8 cellular contexts compared by ENCODE assay signal in genomic region chr4:127622621-127622922, GRCh38. TPM values are rescaled to one million over a fixed set of nuclear protein-coding genes. Genes with fewer than 3 reads are reported as not detected.
DNase-seq lines count a peak whose midpoint lies in the region; ATAC-seq, FAIRE-seq and TF ChIP-seq lines count a peak whose summit lies in the region.

No MANE protein-coding gene starts in this region.

- H2AFZ ChIP-seq in HepG2 (ENCODE audit: low read length) (no peak overlapping the region), endothelial cell of umbilical vein (ENCODE audit: low read depth, low read length) (peak overlapping the region; percentile 100)

- TF ChIP-seq POLR2A in HepG2 (IDR thresholded peaks at IDR 0.05; ENCODE audit: insufficient read depth in 1 of 2, low read depth in 2 of 2, low read length in 2 of 2): no peak
- no peak for TF ChIP-seq POLR2A in right lobe of liver (IDR thresholded peaks at IDR 0.05)
- TF ChIP-seq POLR2A in endothelial cell of umbilical vein (IDR thresholded peaks at IDR 0.05; ENCODE audit: low read depth, low read length): no peak

- intact Hi-C loops in HepG2 (cut with micrococcal nuclease; ENCODE audit: unreplicated experiment): loop anchor here (1.0 to 5.0 kb wide), 3 partner anchors 10 to 155 kb away; partner anchors contain the start of genes INTU and SLC25A31
- intact Hi-C loops in right lobe of liver (cut with DNase I): loop anchor here in 1 of 2 donors (10.0 kb wide), 1 partner anchor 102 kb away; no protein-coding TSS in a partner anchor
- intact Hi-C loops in endothelial cell of umbilical vein (cut with micrococcal nuclease): no loop called here
- intact Hi-C loops in aorta (cut with DNase I): loop anchor here in 1 of 2 donors (10.0 kb wide), 1 partner anchor 162 kb away; the partner anchor contains the start of gene HSPA4L

- H3K9me3 ChIP-seq in HepG2 (ENCODE audit: low read length) (no peaks in the 10 kb centered on the region), right lobe of liver (no peaks in the 10 kb centered on the region), endothelial cell of umbilical vein (replicated peaks; ENCODE audit: control insufficient read depth, insufficient read depth, low read length) (no peaks in the 10 kb centered on the region), aorta (ENCODE audit: control insufficient read depth, low read length) (peaks cover 2% of the 10 kb centered on the region)

- no peak for TF ChIP-seq RAD21 in HepG2 (CRISPR knock-in tag; IDR thresholded peaks at IDR 0.05)

- H3K9ac ChIP-seq in HepG2 (ENCODE audit: insufficient read depth, low read depth, low read length): no peak overlapping the region
- H3K9ac ChIP-seq in endothelial cell of umbilical vein (replicated peaks; ENCODE audit: extremely low read depth, insufficient read depth, low read length): no peak overlapping the region

- POLR2A ChIA-PET in HepG2 (lab: Yijun Ruan, JAX): no interaction called here
- POLR2A ChIA-PET in endothelial cell of umbilical vein (lab: Charles Lee): interaction anchor here (2.2 kb wide), 1 partner anchor 10 kb away, joined by 7 read pairs; the partner anchor contains the start of gene INTU

- H3K36me3 ChIP-seq in HepG2 (replicated peaks in 1 of 2; ENCODE audit: control insufficient read depth in 1 of 2, insufficient read depth in 2 of 2, low read length in 2 of 2): no peaks in the 10 kb centered on the region
- H3K36me3 ChIP-seq in right lobe of liver: no peaks in the 10 kb centered on the region
- H3K36me3 ChIP-seq in endothelial cell of umbilical vein (ENCODE audit: control insufficient read depth in 2 of 2, extremely low read depth in 1 of 2, insufficient read depth in 2 of 2, low read length in 2 of 2): no peaks in the 10 kb centered on the region
- no peaks in the 10 kb centered on the region for H3K36me3 ChIP-seq in aorta (ENCODE audit: control insufficient read depth in 1 of 2, insufficient read depth in 2 of 2, low read length in 1 of 2)

- no peak overlapping the region for H3K27ac Mint-ChIP-seq in nephron

- H3K36me3 Mint-ChIP-seq in nephron (ENCODE audit: low read depth): no peaks in the 10 kb centered on the region

- ATAC-seq in HepG2: no peak
- ATAC-seq in right lobe of liver: no peak
- ATAC-seq in aorta (ENCODE audit: low FRiP score): no peak
- no peak for ATAC-seq in GM21717 (IDR thresholded peaks at IDR 0.05; ENCODE audit: unreplicated experiment)
- ATAC-seq in HG02970 (IDR thresholded peaks at IDR 0.05; ENCODE audit: low FRiP score, unreplicated experiment): no peak
- ATAC-seq in GM21447 (IDR thresholded peaks at IDR 0.05; ENCODE audit: unreplicated experiment): no peak

- H3K79me2 ChIP-seq in HepG2 (ENCODE audit: insufficient read depth, low read length) (no peaks in the 10 kb centered on the region), endothelial cell of umbilical vein (ENCODE audit: control insufficient read depth, insufficient read depth, low read length) (no peaks in the 10 kb centered on the region)

- BruUV-seq in HepG2 (replicated peaks; lab: Mats Ljungman, UMichigan): no TSS peak
- no TSS peak for BruUV-seq in endothelial cell of umbilical vein (replicated peaks; lab: Mats Ljungman, UMichigan)

- peak overlapping the region; percentile 66 for H3K4me2 ChIP-seq in HepG2 (ENCODE audit: low read depth, low read length)
- H3K4me2 ChIP-seq in endothelial cell of umbilical vein (ENCODE audit: insufficient read depth, low read length): peak overlapping the region; percentile 90

- TF ChIP-seq CTCF in HepG2 (CRISPR knock-in tag; IDR thresholded peaks at IDR 0.05): no peak
- no peak for TF ChIP-seq CTCF in right lobe of liver (IDR thresholded peaks at IDR 0.05)
- TF ChIP-seq CTCF in endothelial cell of umbilical vein (IDR thresholded peaks at IDR 0.05; ENCODE audit: extremely low read depth in 1 of 2, insufficient read depth in 1 of 2, low read depth in 1 of 2, low read length in 2 of 2): no peak
- no peak for TF ChIP-seq CTCF in nephron (IDR thresholded peaks at IDR 0.05; ENCODE audit: unreplicated experiment in 3 of 3)

- peak overlapping the region in 1 of 3 experiments; percentile 63; a peak in 3 of 6 replicates for H3K4me3 ChIP-seq in HepG2 (replicated peaks in 1 of 3; ENCODE audit: insufficient read depth in 1 of 3, low read depth in 2 of 3, low read length in 3 of 3)
- peak overlapping the region in 1 of 3 donors; percentile 43 for H3K4me3 ChIP-seq in right lobe of liver
- peak overlapping the region; percentile 48 to 89 (median 78) for H3K4me3 ChIP-seq in endothelial cell of umbilical vein (replicated peaks in 1 of 3; ENCODE audit: insufficient read depth in 1 of 3, low read depth in 1 of 3, low read length in 3 of 3)
- H3K4me3 ChIP-seq in aorta (ENCODE audit: low read length in 2 of 2): peak overlapping the region; percentile 35 to 91

- CTCF ChIA-PET in HepG2 (lab: Yijun Ruan, JAX; ENCODE audit: low intra/inter-chr PET ratio, low total read pairs): no interaction called here
- CTCF ChIA-PET in endothelial cell of umbilical vein (lab: Charles Lee): interaction anchor here (1.0 to 2.7 kb wide), 7 partner anchors 10 to 343 kb away, joined by 3 to 35 read pairs (median 8); partner anchors contain the start of gene INTU

- dilution Hi-C loops in endothelial cell of umbilical vein (cut with MboI; ENCODE audit: extremely low pct_ligation_motif_present, low sequenced_read_pairs): no loop called here

- TF ChIP-seq EP300 in HepG2 (IDR thresholded peaks at IDR 0.05; ENCODE audit: low read depth in 2 of 2, low read length in 2 of 2): no peak
- TF ChIP-seq EP300 in HepG2 (CRISPR knock-in tag; IDR thresholded peaks at IDR 0.05; ENCODE audit: borderline replicate concordance): no peak

- H3K4me1 Mint-ChIP-seq in nephron: peaks cover 7% of the 10 kb centered on the region

- no peaks in the 10 kb centered on the region for H3K9me1 ChIP-seq in endothelial cell of umbilical vein (replicated peaks; ENCODE audit: control insufficient read depth, extremely low read depth, insufficient read depth, low read length)

- no peak for FAIRE-seq in HepG2 (lab: Jason Lieb, UNC)
- no peak for FAIRE-seq in endothelial cell of umbilical vein (lab: Jason Lieb, UNC)

- H3K27ac ChIP-seq in HepG2 (ENCODE audit: extremely low read length, insufficient read depth, low read length) (no peak overlapping the region), right lobe of liver (no peak overlapping the region), endothelial cell of umbilical vein (ENCODE audit: insufficient read depth, low read depth, low read length) (no peak overlapping the region), aorta (ENCODE audit: low read depth in 1 of 2, low read length in 2 of 2) (no peak overlapping the region)

- 51% methylated on average over 5 of the region's 12 CpGs for WGBS in HepG2 (ENCODE audit: low lambda C conversion rate)
- WGBS in right lobe of liver (ENCODE audit: insufficient coverage, low coverage, low lambda C conversion rate, missing lambda C conversion rate): 35% methylated on average over 5 of the region's 12 CpGs
- WGBS in aorta, 2 donors: 9 to 18% methylated on average over 12 of the region's 12 CpGs

- no peaks in the 10 kb centered on the region for H4K20me1 ChIP-seq in HepG2 (ENCODE audit: insufficient read depth, low read length)
- H4K20me1 ChIP-seq in endothelial cell of umbilical vein (replicated peaks; ENCODE audit: control insufficient read depth, extremely low read depth, insufficient read depth, low read length): no peaks in the 10 kb centered on the region

- H3K27me3 ChIP-seq in HepG2 (ENCODE audit: control insufficient read depth in 1 of 2, insufficient read depth in 2 of 2, low read length in 2 of 2): peaks cover 0 to 34% of the 10 kb centered on the region in 2 experiments; a peak in 4 of 5 replicates
- peaks cover 0 to 9% of the 10 kb centered on the region in 2 donors for H3K27me3 ChIP-seq in right lobe of liver
- peaks cover 4 to 23% of the 10 kb centered on the region in 2 experiments for H3K27me3 ChIP-seq in endothelial cell of umbilical vein (ENCODE audit: control insufficient read depth in 2 of 2, insufficient read depth in 2 of 2, low read length in 2 of 2)
- H3K27me3 ChIP-seq in aorta (ENCODE audit: control insufficient read depth in 1 of 2, insufficient read depth in 2 of 2, low read length in 1 of 2): no peaks in the 10 kb centered on the region

- H3K4me3 Mint-ChIP-seq in nephron: peak overlapping the region; percentile 80 to 84 (median 84)

- DNase-seq in HepG2 (ENCODE audit: low spot score) (no peak), right lobe of liver (no peak), endothelial cell of umbilical vein (ENCODE audit: low read depth, low spot score) (no peak), aorta (no peak)

- peaks cover 56% of the 10 kb centered on the region for H3K27me3 Mint-ChIP-seq in nephron (ENCODE audit: low read depth)

- peaks cover 3% of the 10 kb centered on the region for H3K9me3 Mint-ChIP-seq in nephron

- H3K4me1 ChIP-seq in HepG2 (ENCODE audit: insufficient read depth, low read length) (peaks cover 15% of the 10 kb centered on the region), right lobe of liver (peaks cover 0 to 13% (median 4%) of the 10 kb centered on the region in 4 donors), endothelial cell of umbilical vein (ENCODE audit: control insufficient read depth, extremely low read depth, insufficient read depth, low read length) (peaks cover 15% of the 10 kb centered on the region), aorta (ENCODE audit: control insufficient read depth in 1 of 2, insufficient read depth in 2 of 2, low read length in 2 of 2) (no peaks in the 10 kb centered on the region)

- in situ Hi-C loops in HepG2 (cut with HindIII; ENCODE audit: extremely low pct_ligation_motif_present, low pct_unique_long_range_greater_than_20kb): no loop called here

RNA-seq across cellular contexts. Expression of gene INTU, which starts 10.2 kb away (rescaled TPM):
- total RNA-seq in HepG2 (2016; rRNA removed; fragmentation: Illumina TruSeq; extraction: Trizol) (6.2 and 7.5 TPM in 2 replicates), right lobe of liver (1 to 10 TPM; 1.1 to 2.0 (median 1.3) TPM), endothelial cell of umbilical vein (4.3 and 5.4 TPM in 2 replicates), aorta (10 to 100 TPM; 12.1 to 13.6 TPM)
- 2.3 and 2.6 TPM in 2 replicates for total RNA-seq in HepG2 (2016; cell fraction: cytosol; rRNA removed; fragmentation: Illumina TruSeq; extraction: Trizol; ENCODE audit: low read depth)
- 6.1 and 7.3 TPM in 2 replicates for total RNA-seq in HepG2 (2016; cell fraction: insoluble cytoplasmic fraction; rRNA removed; fragmentation: Illumina TruSeq; extraction: Trizol)
- 2.0 and 3.2 TPM in 2 replicates for total RNA-seq in HepG2 (2016; cell fraction: membrane; rRNA removed; fragmentation: Illumina TruSeq; extraction: Trizol)
- total RNA-seq in HepG2 (2016; cell fraction: nucleus; rRNA removed; fragmentation: Illumina TruSeq; extraction: Trizol): 14.4 and 15.1 TPM in 2 replicates
- polyA plus RNA-seq in HepG2 (2011; rRNA removed) (4.6 and 5.3 TPM in 2 replicates), endothelial cell of umbilical vein (1.2 and 1.4 TPM in 2 replicates), aorta (10 to 100 TPM in 1 of 2 donors, 1 to 10 TPM in 1; 2.8 to 10.9 TPM)
- 1.0 and 1.2 TPM in 2 replicates for polyA plus RNA-seq in HepG2 (2011; cell fraction: cytosol; rRNA removed)
- 13.0 and 13.6 TPM in 2 replicates for polyA plus RNA-seq in HepG2 (2011; cell fraction: nucleus; rRNA removed)
- polyA plus RNA-seq in HepG2 (2012): 2.1 and 3.1 TPM in 2 replicates
- polyA plus RNA-seq in HepG2 (2016; cell fraction: cytosol; fragmentation: Illumina TruSeq; extraction: Trizol; ENCODE audit: low read depth): 0.26 and 0.31 TPM in 2 replicates
- polyA plus RNA-seq in HepG2 (2016; cell fraction: insoluble cytoplasmic fraction; fragmentation: Illumina TruSeq; extraction: Trizol; ENCODE audit: low read depth): 2.4 and 2.6 TPM in 2 replicates
- 0.24 and 0.41 TPM in 2 replicates for polyA plus RNA-seq in HepG2 (2016; cell fraction: membrane; fragmentation: Illumina TruSeq; extraction: Trizol; ENCODE audit: low read depth)
- 12.5 and 13.8 TPM in 2 replicates for polyA plus RNA-seq in HepG2 (2016; cell fraction: nucleus; fragmentation: Illumina TruSeq; extraction: Trizol; ENCODE audit: insufficient read depth, low read depth)
- 4.3 TPM in 2 replicates for polyA minus RNA-seq in HepG2 (2011; rRNA and poly(A)+ RNA removed; ENCODE audit: low replicate concordance)
- polyA minus RNA-seq in HepG2 (2011; cell fraction: cytosol; rRNA and poly(A)+ RNA removed): 3.0 and 3.7 TPM in 2 replicates
- 24.3 and 30.0 TPM in 2 replicates for polyA minus RNA-seq in HepG2 (2011; cell fraction: nucleus; rRNA and poly(A)+ RNA removed)
- 0.94 and 1.2 TPM in 2 replicates for polyA plus RNA-seq in endothelial cell of umbilical vein (2011; cell fraction: cytosol; rRNA removed)
- polyA plus RNA-seq in endothelial cell of umbilical vein (2011; cell fraction: nucleus; rRNA removed): 9.1 and 13.5 TPM in 2 replicates
- polyA plus RNA-seq in endothelial cell of umbilical vein (2012): 2.2 and 2.5 TPM in 2 replicates
- 6.4 and 7.4 TPM in 2 replicates for polyA minus RNA-seq in endothelial cell of umbilical vein
- 3.9 TPM for polyA minus RNA-seq in endothelial cell of umbilical vein (2011; cell fraction: cytosol; rRNA and poly(A)+ RNA removed)
- 7.6 and 11.6 TPM in 2 replicates for polyA minus RNA-seq in endothelial cell of umbilical vein (2011; cell fraction: nucleus; rRNA and poly(A)+ RNA removed)
